In genomic region chr2:19504400-19505198, GRCh38 we compare ENCODE assay signal across 20 cellular contexts.
A peak's percentile ranks its signal among the peaks of the same experiment; 100 is the strongest.
DNase-seq lines count a peak whose midpoint lies in the region; FAIRE-seq lines count a peak whose summit lies in the region.
"Had no signal": no experiment of that assay in that cellular context is flagged by ENCODE, and none has a peak within 500 bp of the region (broad histone marks: within the 10 kb centered on the region; RNA-seq: fewer than 3 reads in every experiment).

No MANE protein-coding gene starts in this region.

- no peaks in the 10 kb centered on the region for H3K36me3 ChIP-seq in small intestine (ENCODE audit: control insufficient read depth in 2 of 2, insufficient read depth in 2 of 2, low read length in 2 of 2)

- no peak overlapping the region for H3K4me3 ChIP-seq in small intestine (ENCODE audit: low read depth in 1 of 2, low read length in 2 of 2)
- H3K4me3 ChIP-seq: GM12878, skin epidermis had no signal

- H3K9me3 ChIP-seq in small intestine (ENCODE audit: control insufficient read depth, low read depth): no peaks in the 10 kb centered on the region

- FAIRE-seq in small intestine (lab: Jason Lieb, UNC): peak; percentile 15
- FAIRE-seq: GM12878, H54 had no signal

- 12 to 32% (median 25%) methylated on average over 5 of the region's 5 CpGs for WGBS in small intestine, 3 donors

- H3K27ac ChIP-seq in small intestine (ENCODE audit: low read depth in 1 of 2, low read length in 1 of 2): no peak overlapping the region
- H3K27ac ChIP-seq: RWPE1, skin epidermis had no signal

- H3K4me1 ChIP-seq in small intestine (ENCODE audit: control insufficient read depth in 2 of 2, insufficient read depth in 1 of 2, low read depth in 1 of 2, low read length in 1 of 2): no peaks in the 10 kb centered on the region

- DNase-seq in NCI-H510A treated with DMSO at 0.1 percent for 48 hours (lab: John Stamatoyannopoulos, UW) (peak; percentile 61), NCI-H510A (lab: John Stamatoyannopoulos, UW) (no peak), NCI-H345 treated with DMSO at 0.1 percent for 48 hours (lab: John Stamatoyannopoulos, UW; ENCODE audit: unreplicated experiment) (peak; percentile 55), kidney glomerular epithelial cell (lab: John Stamatoyannopoulos, UW) (peak; percentile 13), small intestine (no peak), retina (no peak), NCI-H524 treated with DMSO at 0.1 percent for 48 hours (lab: John Stamatoyannopoulos, UW) (no peak), NCI-H187 (lab: John Stamatoyannopoulos, UW) (no peak)
- DNase-seq: activated B cell treated with CpG ODN at 0.5 μM for 24 hours; amniotic stem cell; CD4-positive, CD25-positive, alpha-beta regulatory T cell; effector memory CD8-positive, alpha-beta T cell; foreskin fibroblast; NCI-H1105; NCI-H774; trophoblast cell had no signal

- no peaks in the 10 kb centered on the region for H3K27me3 ChIP-seq in small intestine (ENCODE audit: control insufficient read depth in 2 of 2, insufficient read depth in 2 of 2, low read length in 2 of 2)

Comparison
In these comparisons a context has a peak if more than half of its experiments do, and no peak if none do; other contexts are left out.
1. DNase-seq: peak in NCI-H510A treated with DMSO at 0.1 percent for 48 hours (single experiment), NCI-H345 treated with DMSO at 0.1 percent for 48 hours (single experiment) and kidney glomerular epithelial cell (single experiment); none in NCI-H510A (single experiment), small intestine (single experiment), retina (single experiment), NCI-H524 treated with DMSO at 0.1 percent for 48 hours (single experiment) and NCI-H187 (0 of 2).